1 cellular context compared by ENCODE assay signal in the genomic region with DNA sequence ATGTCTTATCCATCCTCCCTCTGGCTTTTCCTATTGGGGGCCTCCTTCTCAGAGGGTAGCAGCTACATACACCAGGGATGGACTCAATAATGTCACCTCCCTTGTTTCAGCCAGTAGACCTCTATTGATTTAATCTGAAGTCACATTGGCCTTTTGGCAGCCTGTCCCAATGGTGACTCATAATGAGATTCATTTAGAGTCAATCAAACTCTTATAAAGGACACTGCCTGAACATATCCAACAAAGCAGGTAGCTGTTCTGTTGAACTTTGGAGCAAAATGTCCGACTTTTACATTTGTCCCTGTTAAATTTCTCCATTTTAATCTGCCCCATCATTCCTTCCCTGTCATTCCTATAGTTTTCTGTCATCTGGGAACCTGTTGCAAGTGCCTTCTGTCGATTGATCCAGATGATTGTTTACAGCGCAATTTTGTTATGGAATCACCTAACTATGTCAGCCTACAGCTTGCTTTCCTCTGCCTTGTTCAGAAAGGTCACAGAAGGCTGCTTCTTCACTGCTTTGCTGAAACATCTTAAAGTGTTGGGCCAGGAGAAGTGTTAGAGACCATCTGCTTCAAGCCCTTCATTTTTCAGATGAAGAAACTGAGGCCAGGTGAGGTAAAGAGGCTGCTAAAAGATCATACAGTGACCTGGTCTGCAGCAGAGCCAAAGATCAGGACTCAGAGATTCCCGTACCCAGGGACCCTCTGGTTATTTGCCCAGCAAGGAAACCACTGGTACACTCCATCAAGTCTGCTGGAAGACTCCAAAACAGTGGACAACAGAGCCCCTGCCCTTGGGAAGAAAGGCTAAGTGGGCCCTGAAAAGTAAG.
TF ChIP-seq lines count a peak whose summit lies in the region.

No MANE protein-coding gene starts in this region.

TF ChIP-seq in SK-N-SH, 30 proteins besides CTCF, POLR2A, EP300 and RAD21 (continued from another document):
- TF ChIP-seq, protein P1, sequence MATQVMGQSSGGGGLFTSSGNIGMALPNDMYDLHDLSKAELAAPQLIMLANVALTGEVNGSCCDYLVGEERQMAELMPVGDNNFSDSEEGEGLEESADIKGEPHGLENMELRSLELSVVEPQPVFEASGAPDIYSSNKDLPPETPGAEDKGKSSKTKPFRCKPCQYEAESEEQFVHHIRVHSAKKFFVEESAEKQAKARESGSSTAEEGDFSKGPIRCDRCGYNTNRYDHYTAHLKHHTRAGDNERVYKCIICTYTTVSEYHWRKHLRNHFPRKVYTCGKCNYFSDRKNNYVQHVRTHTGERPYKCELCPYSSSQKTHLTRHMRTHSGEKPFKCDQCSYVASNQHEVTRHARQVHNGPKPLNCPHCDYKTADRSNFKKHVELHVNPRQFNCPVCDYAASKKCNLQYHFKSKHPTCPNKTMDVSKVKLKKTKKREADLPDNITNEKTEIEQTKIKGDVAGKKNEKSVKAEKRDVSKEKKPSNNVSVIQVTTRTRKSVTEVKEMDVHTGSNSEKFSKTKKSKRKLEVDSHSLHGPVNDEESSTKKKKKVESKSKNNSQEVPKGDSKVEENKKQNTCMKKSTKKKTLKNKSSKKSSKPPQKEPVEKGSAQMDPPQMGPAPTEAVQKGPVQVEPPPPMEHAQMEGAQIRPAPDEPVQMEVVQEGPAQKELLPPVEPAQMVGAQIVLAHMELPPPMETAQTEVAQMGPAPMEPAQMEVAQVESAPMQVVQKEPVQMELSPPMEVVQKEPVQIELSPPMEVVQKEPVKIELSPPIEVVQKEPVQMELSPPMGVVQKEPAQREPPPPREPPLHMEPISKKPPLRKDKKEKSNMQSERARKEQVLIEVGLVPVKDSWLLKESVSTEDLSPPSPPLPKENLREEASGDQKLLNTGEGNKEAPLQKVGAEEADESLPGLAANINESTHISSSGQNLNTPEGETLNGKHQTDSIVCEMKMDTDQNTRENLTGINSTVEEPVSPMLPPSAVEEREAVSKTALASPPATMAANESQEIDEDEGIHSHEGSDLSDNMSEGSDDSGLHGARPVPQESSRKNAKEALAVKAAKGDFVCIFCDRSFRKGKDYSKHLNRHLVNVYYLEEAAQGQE (IDR thresholded peaks at IDR 0.05; ENCODE audit: low read depth, low read length): no peak
- no peak for TF ChIP-seq JUND (IDR thresholded peaks at IDR 0.05)
- no peak for TF ChIP-seq NRF1 (IDR thresholded peaks at IDR 0.05; ENCODE audit: low read depth, low read length)
- no peak for TF ChIP-seq FOSL2 (IDR thresholded peaks at IDR 0.05; ENCODE audit: borderline replicate concordance, low read depth)
- TF ChIP-seq SMC3 (IDR thresholded peaks at IDR 0.05; ENCODE audit: low read depth, low read length): no peak
- no peak for TF ChIP-seq NFIC (IDR thresholded peaks at IDR 0.05; ENCODE audit: borderline replicate concordance)
- TF ChIP-seq, protein P2, sequence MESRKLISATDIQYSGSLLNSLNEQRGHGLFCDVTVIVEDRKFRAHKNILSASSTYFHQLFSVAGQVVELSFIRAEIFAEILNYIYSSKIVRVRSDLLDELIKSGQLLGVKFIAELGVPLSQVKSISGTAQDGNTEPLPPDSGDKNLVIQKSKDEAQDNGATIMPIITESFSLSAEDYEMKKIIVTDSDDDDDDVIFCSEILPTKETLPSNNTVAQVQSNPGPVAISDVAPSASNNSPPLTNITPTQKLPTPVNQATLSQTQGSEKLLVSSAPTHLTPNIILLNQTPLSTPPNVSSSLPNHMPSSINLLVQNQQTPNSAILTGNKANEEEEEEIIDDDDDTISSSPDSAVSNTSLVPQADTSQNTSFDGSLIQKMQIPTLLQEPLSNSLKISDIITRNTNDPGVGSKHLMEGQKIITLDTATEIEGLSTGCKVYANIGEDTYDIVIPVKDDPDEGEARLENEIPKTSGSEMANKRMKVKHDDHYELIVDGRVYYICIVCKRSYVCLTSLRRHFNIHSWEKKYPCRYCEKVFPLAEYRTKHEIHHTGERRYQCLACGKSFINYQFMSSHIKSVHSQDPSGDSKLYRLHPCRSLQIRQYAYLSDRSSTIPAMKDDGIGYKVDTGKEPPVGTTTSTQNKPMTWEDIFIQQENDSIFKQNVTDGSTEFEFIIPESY (IDR thresholded peaks at IDR 0.05; ENCODE audit: borderline replicate concordance, low read depth): no peak
- TF ChIP-seq TCF12 (IDR thresholded peaks at IDR 0.05): no peak
- no peak for TF ChIP-seq RFX5 (IDR thresholded peaks at IDR 0.05; ENCODE audit: low read length)
- no peak for TF ChIP-seq CHD2 (IDR thresholded peaks at IDR 0.05; ENCODE audit: low read length, partially characterized antibody)
- TF ChIP-seq, protein P3, sequence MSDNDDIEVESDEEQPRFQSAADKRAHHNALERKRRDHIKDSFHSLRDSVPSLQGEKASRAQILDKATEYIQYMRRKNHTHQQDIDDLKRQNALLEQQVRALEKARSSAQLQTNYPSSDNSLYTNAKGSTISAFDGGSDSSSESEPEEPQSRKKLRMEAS (IDR thresholded peaks at IDR 0.05; ENCODE audit: low read depth): no peak
- TF ChIP-seq, protein P4, sequence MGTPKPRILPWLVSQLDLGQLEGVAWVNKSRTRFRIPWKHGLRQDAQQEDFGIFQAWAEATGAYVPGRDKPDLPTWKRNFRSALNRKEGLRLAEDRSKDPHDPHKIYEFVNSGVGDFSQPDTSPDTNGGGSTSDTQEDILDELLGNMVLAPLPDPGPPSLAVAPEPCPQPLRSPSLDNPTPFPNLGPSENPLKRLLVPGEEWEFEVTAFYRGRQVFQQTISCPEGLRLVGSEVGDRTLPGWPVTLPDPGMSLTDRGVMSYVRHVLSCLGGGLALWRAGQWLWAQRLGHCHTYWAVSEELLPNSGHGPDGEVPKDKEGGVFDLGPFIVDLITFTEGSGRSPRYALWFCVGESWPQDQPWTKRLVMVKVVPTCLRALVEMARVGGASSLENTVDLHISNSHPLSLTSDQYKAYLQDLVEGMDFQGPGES (IDR thresholded peaks at IDR 0.05; ENCODE audit: low read depth, low read length): no peak
- no peak for TF ChIP-seq MXI1 (IDR thresholded peaks at IDR 0.05; ENCODE audit: low read depth, low read length)
- TF ChIP-seq ELF1 (IDR thresholded peaks at IDR 0.05): no peak
TF ChIP-seq in SK-N-SH: peak in this region for 0.
